In the genomic region with DNA sequence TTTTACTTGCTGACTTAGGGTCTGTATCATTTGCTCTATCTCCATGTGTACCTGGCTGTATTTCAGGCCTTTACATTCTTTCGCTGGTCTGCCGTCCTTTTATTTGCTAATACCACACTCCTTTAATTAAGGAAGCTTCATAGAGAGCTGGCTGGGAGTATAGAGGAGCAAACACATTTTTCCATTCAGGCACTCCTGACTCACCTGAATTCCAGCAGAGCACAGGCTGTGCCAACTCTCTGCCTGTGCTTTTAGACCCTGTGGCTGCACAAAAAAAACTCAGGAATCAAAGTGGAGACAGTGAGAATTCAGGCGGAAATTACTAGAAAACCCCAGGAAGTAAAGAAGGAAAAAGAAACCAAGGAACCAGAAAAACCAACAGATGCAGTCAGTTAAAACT, we compare ENCODE assay signal across 25 cellular contexts. TPM values are rescaled to one million over a fixed set of nuclear protein-coding genes. Genes with fewer than 3 reads are reported as not detected.
DNase-seq lines count a peak whose midpoint lies in the region; ATAC-seq and TF ChIP-seq lines count a peak whose summit lies in the region.
"Had no signal": no experiment of that assay in that cellular context is flagged by ENCODE, and none has a peak within 500 bp of the region (broad histone marks: within the 10 kb centered on the region; RNA-seq: fewer than 3 reads in every experiment).

No MANE protein-coding gene starts in this region.

- H3K79me2 ChIP-seq in parathyroid adenoma (no peaks in the 10 kb centered on the region), MM.1S (ENCODE audit: low read length) (no peaks in the 10 kb centered on the region)

- H3K36me3 ChIP-seq in Caco-2 (ENCODE audit: control insufficient read depth, insufficient read depth, low read length), result no peaks in the 10 kb centered on the region
- no peaks in the 10 kb centered on the region for H3K36me3 ChIP-seq in MG63
- H3K36me3 ChIP-seq in esophagus muscularis mucosa, result no peaks in the 10 kb centered on the region
- no peaks in the 10 kb centered on the region for H3K36me3 ChIP-seq in parathyroid adenoma (ENCODE audit: control insufficient read depth, insufficient read depth, low read length)
- no peaks in the 10 kb centered on the region for H3K36me3 ChIP-seq in MM.1S (replicated peaks; ENCODE audit: insufficient read depth, low read length)
- H3K36me3 ChIP-seq: uterus, WERI-Rb-1 had no signal

- H3K4me1 Mint-ChIP-seq in Caco-2 (ENCODE audit: low read depth, unreplicated experiment), result peaks cover 22% of the 10 kb centered on the region
- H3K4me1 Mint-ChIP-seq: brain; CD4-positive, CD25-positive, alpha-beta regulatory T cell had no signal

- no peak for TF ChIP-seq EP300 in esophagus muscularis mucosa (IDR thresholded peaks at IDR 0.05)

- H3K9me3 ChIP-seq in Caco-2 (0 out of 2 replicates have a peak, but pooled peaks cover 3% of the 10 kb centered on the region), MG63 (no peaks in the 10 kb centered on the region), esophagus muscularis mucosa (no peaks in the 10 kb centered on the region), parathyroid adenoma (ENCODE audit: control insufficient read depth, low read length) (no peaks in the 10 kb centered on the region), MM.1S (replicated peaks; ENCODE audit: insufficient read depth, low read length) (no peaks in the 10 kb centered on the region)
- H3K9me3 ChIP-seq: uterus had no signal

- peak overlapping the region; percentile 68 to 74 (median 72) for H3K27ac ChIP-seq in esophagus muscularis mucosa (replicated peaks in 1 of 4)
- no peak overlapping the region for H3K27ac ChIP-seq in parathyroid adenoma
- no peak overlapping the region for H3K27ac ChIP-seq in MM.1S (ENCODE audit: low read length)
- H3K27ac ChIP-seq: SK-N-MC, uterus, WERI-Rb-1 had no signal

- no peak overlapping the region for H3K4me3 Mint-ChIP-seq in Caco-2 (ENCODE audit: unreplicated experiment)
- H3K4me3 Mint-ChIP-seq: activated naive CD8-positive, alpha-beta T cell treated with anti-CD3 and anti-CD28 coated beads, Interleukin-2, amount 10 ng/mL, durations not matched to agents 7 days and 5 days; brain; CD4-positive, CD25-positive, alpha-beta regulatory T cell; effector memory CD8-positive, alpha-beta T cell had no signal

- H3K4me3 ChIP-seq in Caco-2 (ENCODE audit: low read depth, low read length) (no peak overlapping the region), MG63 (no peak overlapping the region), esophagus muscularis mucosa (no peak overlapping the region), parathyroid adenoma (ENCODE audit: low read depth, low read length) (no peak overlapping the region), MM.1S (ENCODE audit: low read length) (no peak overlapping the region)
- H3K4me3 ChIP-seq: SK-N-MC, uterus had no signal

- TF ChIP-seq CTCF in Caco-2 (IDR thresholded peaks at IDR 0.05; ENCODE audit: insufficient read depth in 1 of 2, low read depth in 1 of 2, low read length in 1 of 2, severe bottlenecking in 1 of 2, unreplicated experiment in 1 of 2) (no peak), esophagus muscularis mucosa (IDR thresholded peaks at IDR 0.05) (no peak), parathyroid adenoma (IDR thresholded peaks at IDR 0.05) (no peak), MM.1S (IDR thresholded peaks at IDR 0.05; ENCODE audit: low read length) (no peak)

- H2AFZ ChIP-seq in parathyroid adenoma (peak overlapping the region; percentile 50), MM.1S (ENCODE audit: low read length) (no peak overlapping the region)

- H3K9me3 Mint-ChIP-seq in Caco-2 (ENCODE audit: unreplicated experiment), result no peaks in the 10 kb centered on the region
- H3K9me3 Mint-ChIP-seq: activated naive CD8-positive, alpha-beta T cell treated with anti-CD3 and anti-CD28 coated beads, Interleukin-2, amount 10 ng/mL, durations not matched to agents 7 days and 5 days; activated T-helper 2 cell treated with anti-CD3 and anti-CD28 coated beads, Interferon-gamma antibody, Interleukin-2, Interleukin-4, amounts not matched to agents 10 μg/mL and 5 μg/mL and 100 μg/mL, durations not matched to agents 14 hours and 24 hours and 36 hours; effector memory CD8-positive, alpha-beta T cell had no signal

- BruUV-seq in Caco-2 (replicated peaks; lab: Mats Ljungman, UMichigan), result no TSS peak

- no peaks in the 10 kb centered on the region for H4K20me1 ChIP-seq in MM.1S (ENCODE audit: insufficient read depth, low read length)

- H3K27me3 ChIP-seq in Caco-2 (replicated peaks; ENCODE audit: control insufficient read depth, insufficient read depth, low read length), result no peaks in the 10 kb centered on the region
- no peaks in the 10 kb centered on the region for H3K27me3 ChIP-seq in MG63
- H3K27me3 ChIP-seq in esophagus muscularis mucosa, result no peaks in the 10 kb centered on the region
- H3K27me3 ChIP-seq in parathyroid adenoma (ENCODE audit: control insufficient read depth, insufficient read depth, low read length), result no peaks in the 10 kb centered on the region
- no peaks in the 10 kb centered on the region for H3K27me3 ChIP-seq in MM.1S (replicated peaks; ENCODE audit: insufficient read depth, low read length)
- H3K27me3 ChIP-seq: uterus had no signal

- DNase-seq in Caco-2, result no peak
- peak; percentile 7 for DNase-seq in MG63
- no peak for DNase-seq in esophagus muscularis mucosa (ENCODE audit: extremely low spot score)
- DNase-seq in NCI-H510A (lab: John Stamatoyannopoulos, UW), result no peak
- DNase-seq in SHP77 treated with DMSO at 0.1 percent for 48 hours (lab: John Stamatoyannopoulos, UW), result no peak
- no peak for DNase-seq in MM.1S
- DNase-seq: activated CD4-positive, alpha-beta T cell treated with anti-CD3 and anti-CD28 coated beads, Interleukin-2, amount 50 U/mL, for 1 hour; activated naive CD8-positive, alpha-beta T cell treated with anti-CD3 and anti-CD28 coated beads, Interleukin-2, amount 10 ng/mL, durations not matched to agents 7 days and 5 days; CD4-positive, CD25-positive, alpha-beta regulatory T cell; DMS153; effector memory CD8-positive, alpha-beta T cell; Kasumi-1; left colon; NCI-H1105 treated with DMSO at 0.1 percent for 48 hours; NCI-H2081; NCI-H446 treated with DMSO at 0.1 percent for 48 hours; stimulated activated CD8-positive, alpha-beta memory T cell treated with anti-CD3 and anti-CD28 coated beads, Interleukin-4, amount 100 ng/mL, for 48 hours; T-helper 2 cell; uterus; WERI-Rb-1 had no signal

- H3K4me2 ChIP-seq in parathyroid adenoma (ENCODE audit: low read length), result no peak overlapping the region
- H3K4me2 ChIP-seq in MM.1S (ENCODE audit: low read depth, low read length), result no peak overlapping the region

- H3K27ac Mint-ChIP-seq in Caco-2 (ENCODE audit: unreplicated experiment), result peak overlapping the region; percentile 14
- H3K27ac Mint-ChIP-seq: activated naive CD8-positive, alpha-beta T cell treated with anti-CD3 and anti-CD28 coated beads, Interleukin-2, amount 10 ng/mL, durations not matched to agents 7 days and 5 days; activated T-helper 2 cell treated with anti-CD3 and anti-CD28 coated beads, Interferon-gamma antibody, Interleukin-2, Interleukin-4, amounts not matched to agents 10 μg/mL and 5 μg/mL and 100 μg/mL, durations not matched to agents 14 hours and 24 hours and 36 hours; brain; CD4-positive, CD25-positive, alpha-beta regulatory T cell; effector memory CD8-positive, alpha-beta T cell had no signal

- POLR2A ChIA-PET in Caco-2 (lab: Charles Lee), result no interaction called here

- H3K36me3 Mint-ChIP-seq in Caco-2 (ENCODE audit: insufficient read depth, unreplicated experiment), result peaks cover 4% of the 10 kb centered on the region
- H3K36me3 Mint-ChIP-seq: activated naive CD8-positive, alpha-beta T cell treated with anti-CD3 and anti-CD28 coated beads, Interleukin-2, amount 10 ng/mL, durations not matched to agents 7 days and 5 days; brain; CD4-positive, CD25-positive, alpha-beta regulatory T cell had no signal

- intact Hi-C loops in Caco-2 (cut with micrococcal nuclease; ENCODE audit: unreplicated experiment), result no loop called here
- intact Hi-C loops in esophagus muscularis mucosa (cut with DNase I), result no loop called here

- no peak for ATAC-seq in HG03159 (IDR thresholded peaks at IDR 0.05; ENCODE audit: unreplicated experiment)
- ATAC-seq: effector memory CD8-positive, alpha-beta T cell; left colon had no signal

- TF ChIP-seq POLR2A in esophagus muscularis mucosa (IDR thresholded peaks at IDR 0.05; ENCODE audit: low read depth), result no peak

- no peaks in the 10 kb centered on the region for H3F3A ChIP-seq in MM.1S (ENCODE audit: insufficient read depth, low read length)

- peaks cover 19% of the 10 kb centered on the region for H3K4me1 ChIP-seq in Caco-2
- H3K4me1 ChIP-seq in esophagus muscularis mucosa, result peaks cover 2 to 34% (median 31%) of the 10 kb centered on the region in 4 donors
- H3K4me1 ChIP-seq in parathyroid adenoma, result peaks cover 10% of the 10 kb centered on the region
- H3K4me1 ChIP-seq in MM.1S (ENCODE audit: low read length), result no peaks in the 10 kb centered on the region
- H3K4me1 ChIP-seq: uterus had no signal

- no peak overlapping the region for H3K9ac ChIP-seq in parathyroid adenoma
- no peak overlapping the region for H3K9ac ChIP-seq in MM.1S (ENCODE audit: low read length)

- no peaks in the 10 kb centered on the region for H3K9me2 ChIP-seq in MM.1S (replicated peaks; ENCODE audit: insufficient read depth, low read length)

- 31% methylated on average over 3 of the region's 3 CpGs for WGBS in esophagus muscularis mucosa

- no peaks in the 10 kb centered on the region for H3K27me3 Mint-ChIP-seq in Caco-2 (ENCODE audit: insufficient read depth, unreplicated experiment)

- CTCF ChIA-PET in Caco-2 (lab: Charles Lee), result no interaction called here

RNA-seq across cellular contexts. Expression of a gene that starts 29.0 kb away (rescaled TPM):
- total RNA-seq in Caco-2 (2022) (not detected in 2 replicates), esophagus muscularis mucosa (10 to 100 TPM; 23.9 to 51.9 (median 32.6) TPM)
- 1.5 and 2.1 TPM in 2 replicates for total RNA-seq in MG63 (2014; rRNA removed; shearing (Covaris generic); ENCODE audit: low replicate concordance)

Comparison
In these comparisons a context has a peak if more than half of its experiments do, and no peak if none do; other contexts are left out.
1. H3K27ac ChIP-seq: peak in esophagus muscularis mucosa (4 of 4); none in parathyroid adenoma (single experiment) and MM.1S (single experiment).